ENCODE assay signal across 8 cellular contexts in genomic region chr18:50288348-50289102, GRCh38. TPM values are rescaled to one million over a fixed set of nuclear protein-coding genes. Genes with fewer than 3 reads are reported as not detected.
DNase-seq lines count a peak whose midpoint lies in the region; ATAC-seq and TF ChIP-seq lines count a peak whose summit lies in the region.
"Not testable (repeated sequence)": the region's sequence is repeated elsewhere in the genome, so short reads cannot be mapped to it uniquely, and the experiment has no call there.

No MANE protein-coding gene starts in this region.

- H3K27ac Mint-ChIP-seq in CD4-positive, CD25-positive, alpha-beta regulatory T cell = peak overlapping the region; percentile 99 to 100 (median 100)

- not testable (repeated sequence) for DNase-seq in CD4-positive, CD25-positive, alpha-beta regulatory T cell; astrocyte of the spinal cord (ENCODE audit: low read depth, low spot score); epithelial cell of proximal tubule (ENCODE audit: low read depth); osteoblast (ENCODE audit: insufficient read length, low spot score, missing footprints); thoracic aorta (ENCODE audit: low spot score)

- not testable (repeated sequence) for H3K27me3 ChIP-seq in CD4-positive, CD25-positive, alpha-beta regulatory T cell (ENCODE audit: control insufficient read depth, insufficient read depth, low read length); KMS-11 (ENCODE audit: insufficient read depth, low read depth); layer of hippocampus (ENCODE audit: control insufficient read depth, insufficient read depth, low read length); osteoblast (ENCODE audit: insufficient read depth, low read length); thoracic aorta (replicated peaks; ENCODE audit: insufficient read depth)

- peaks cover 20% of the 10 kb centered on the region for H3K36me3 ChIP-seq in CD4-positive, CD25-positive, alpha-beta regulatory T cell (ENCODE audit: control insufficient read depth, insufficient read depth, low read length)
- H3K36me3 ChIP-seq in KMS-11 (ENCODE audit: insufficient read depth); thoracic aorta: not testable (repeated sequence)
- H3K36me3 ChIP-seq in osteoblast (ENCODE audit: insufficient read depth, low read length) = peaks cover 14% of the 10 kb centered on the region

- in situ Hi-C loops in astrocyte of the spinal cord (cut with HindIII; ENCODE audit: low sequenced_read_pairs) = not testable (repeated sequence)

- not testable (repeated sequence) for ATAC-seq in CD4-positive, CD25-positive, alpha-beta regulatory T cell (ENCODE audit: low read depth in 2 of 2); thoracic aorta (ENCODE audit: insufficient number of reproducible peaks, low FRiP score, low read depth)

- H3K36me3 Mint-ChIP-seq in CD4-positive, CD25-positive, alpha-beta regulatory T cell = peaks cover 28% of the 10 kb centered on the region

- not testable (repeated sequence) for TF ChIP-seq CTCF in KMS-11 (conservative IDR thresholded peaks at IDR 0.05; ENCODE audit: low read depth, low read length); VCaP (conservative IDR thresholded peaks at IDR 0.05); astrocyte of the spinal cord (IDR thresholded peaks at IDR 0.05; ENCODE audit: low read depth, low read length); epithelial cell of proximal tubule (conservative IDR thresholded peaks at IDR 0.05; ENCODE audit: low read depth, low read length); osteoblast (IDR thresholded peaks at IDR 0.05; ENCODE audit: extremely low read depth, low read depth, low read length); thoracic aorta (IDR thresholded peaks at IDR 0.05)

- peaks cover 14% of the 10 kb centered on the region for H3K4me1 ChIP-seq in CD4-positive, CD25-positive, alpha-beta regulatory T cell (ENCODE audit: control insufficient read depth, insufficient read depth, low read length, poor library complexity, severe bottlenecking)
- peaks cover 15% of the 10 kb centered on the region for H3K4me1 ChIP-seq in KMS-11 (ENCODE audit: low read depth, poor library complexity, severe bottlenecking)
- H3K4me1 ChIP-seq in osteoblast (ENCODE audit: insufficient read depth, low read length); thoracic aorta (ENCODE audit: control insufficient read depth in 1 of 2, low read depth in 2 of 2): not testable (repeated sequence)

- H3K9me3 ChIP-seq in CD4-positive, CD25-positive, alpha-beta regulatory T cell (ENCODE audit: control insufficient read depth in 2 of 2, low read length in 2 of 2); osteoblast (ENCODE audit: low read depth, low read length); thoracic aorta: not testable (repeated sequence)

- not testable (repeated sequence) for H4K20me1 ChIP-seq in KMS-11 (ENCODE audit: insufficient read depth); osteoblast (ENCODE audit: insufficient read depth, low read length)

- H3K79me2 ChIP-seq in KMS-11 (ENCODE audit: insufficient read depth, low read depth) (peaks cover 17% of the 10 kb centered on the region; the same call in 1 of the 2 replicates), osteoblast (ENCODE audit: insufficient read depth, low read length) (peaks cover 15% of the 10 kb centered on the region)

- H3K4me3 Mint-ChIP-seq in CD4-positive, CD25-positive, alpha-beta regulatory T cell = peak overlapping the region; percentile 94 to 100 (median 98)

- peak overlapping the region; percentile 93 for H3K4me3 ChIP-seq in CD4-positive, CD25-positive, alpha-beta regulatory T cell (ENCODE audit: low read depth, low read length)
- not testable (repeated sequence) for H3K4me3 ChIP-seq in KMS-11 (IDR thresholded peaks at IDR 0.05; ENCODE audit: insufficient read depth, low read depth, low read length)
- H3K4me3 ChIP-seq in astrocyte of the spinal cord (ENCODE audit: low read depth, low read length) (peak overlapping the region; percentile 72), epithelial cell of proximal tubule (ENCODE audit: low read depth, low read length) (peak overlapping the region; percentile 68), osteoblast (ENCODE audit: insufficient read depth, low read length) (peak overlapping the region; percentile 97), thoracic aorta (peak overlapping the region; percentile 98)

- H3K27me3 Mint-ChIP-seq in CD4-positive, CD25-positive, alpha-beta regulatory T cell = not testable (repeated sequence)

- peak overlapping the region; percentile 76 for H3K9ac ChIP-seq in KMS-11

- H3K4me1 Mint-ChIP-seq in CD4-positive, CD25-positive, alpha-beta regulatory T cell = peaks cover 0 to 37% (median 16%) of the 10 kb centered on the region in 4 donors

- peak overlapping the region; percentile 97 for H3K4me2 ChIP-seq in KMS-11
- peak overlapping the region; percentile 99 for H3K4me2 ChIP-seq in osteoblast (ENCODE audit: insufficient read depth, low read length)

- peak overlapping the region; percentile 96 for H3K27ac ChIP-seq in CD4-positive, CD25-positive, alpha-beta regulatory T cell (ENCODE audit: insufficient read depth, low read length, poor library complexity, severe bottlenecking)
- H3K27ac ChIP-seq in KMS-11 (peak overlapping the region; percentile 60), VCaP (peak overlapping the region; percentile 78), layer of hippocampus (ENCODE audit: low read depth, low read length) (peak overlapping the region; percentile 85), osteoblast (ENCODE audit: low read depth, low read length) (peak overlapping the region; percentile 50), thoracic aorta (peak overlapping the region; percentile 82 to 91)

- H2AFZ ChIP-seq in KMS-11 (ENCODE audit: low read depth) (peak overlapping the region; percentile 93), osteoblast (ENCODE audit: low read length) (peak overlapping the region; percentile 100)

- not testable (repeated sequence) for H3K9me3 Mint-ChIP-seq in CD4-positive, CD25-positive, alpha-beta regulatory T cell

RNA-seq across cellular contexts. Expression of gene CXXC1, which starts 1.0 kb away (rescaled TPM):
- 141 TPM for total RNA-seq in CD4-positive, CD25-positive, alpha-beta regulatory T cell
- polyA plus RNA-seq in CD4-positive, CD25-positive, alpha-beta regulatory T cell = 10 to 100 TPM; 52.9 to 67.9 (median 62.8) TPM
- total RNA-seq in epithelial cell of proximal tubule (35.8 and 50.9 TPM in 2 replicates), osteoblast (30.4 and 33.3 TPM in 2 replicates), thoracic aorta (10 to 100 TPM; 47.9 to 88.5 TPM)

RNA-seq across cellular contexts. Expression of gene MBD1, which starts 7.2 kb away (rescaled TPM):
- 94.4 TPM for total RNA-seq in CD4-positive, CD25-positive, alpha-beta regulatory T cell
- 10 to 100 TPM; 25.2 to 28.8 (median 28.1) TPM for polyA plus RNA-seq in CD4-positive, CD25-positive, alpha-beta regulatory T cell
- total RNA-seq in epithelial cell of proximal tubule = 56.5 and 70.2 TPM in 2 replicates
- 64.8 and 71.3 TPM in 2 replicates for total RNA-seq in osteoblast
- total RNA-seq in thoracic aorta = 100 to 1,000 TPM; 103 to 107 TPM

RNA-seq across cellular contexts. Expression of gene CFAP53, which starts 22.2 kb away (rescaled TPM):
- 0.35 TPM for total RNA-seq in CD4-positive, CD25-positive, alpha-beta regulatory T cell
- under 1 TPM in 1 of 4 donors, not detected in 3; 0.27 TPM for polyA plus RNA-seq in CD4-positive, CD25-positive, alpha-beta regulatory T cell
- total RNA-seq in epithelial cell of proximal tubule (0.22 and 0.69 TPM in 2 replicates), osteoblast (0.36 and 0.59 TPM in 2 replicates), thoracic aorta (under 1 TPM in 1 of 2 donors, not detected in 1; 0.35 TPM)
